2 cellular contexts compared by ENCODE assay signal in genomic region chr2:179180242-179180641, GRCh38.
TF ChIP-seq lines count a peak whose summit lies in the region.

No MANE protein-coding gene starts in this region.

TF ChIP-seq in HepG2, 621 proteins besides CTCF, POLR2A, EP300 and RAD21:
- TF ChIP-seq HNF1A (IDR thresholded peaks at IDR 0.05; ENCODE audit: low read depth): peak; percentile 87
- TF ChIP-seq HNF1A (CRISPR knock-in tag; IDR thresholded peaks at IDR 0.05; ENCODE audit: borderline replicate concordance): peak; percentile 75; the same call in 1 of the 2 replicates
- TF ChIP-seq ZBTB49 (CRISPR knock-in tag; IDR thresholded peaks at IDR 0.05; ENCODE audit: borderline replicate concordance): no peak
- TF ChIP-seq ZNF34 (CRISPR knock-in tag; IDR thresholded peaks at IDR 0.05; ENCODE audit: borderline replicate concordance): 0 out of 2 replicates have a peak, but pooled peaks have one; percentile 48
- TF ChIP-seq ZBTB7B (CRISPR knock-in tag; IDR thresholded peaks at IDR 0.05): no peak
- no peak for TF ChIP-seq SOX13 (IDR thresholded peaks at IDR 0.05)
- peak in 1 of 2 experiments; percentile 83; a peak in 2 of 4 replicates for TF ChIP-seq SOX13 (CRISPR knock-in tag; conservative IDR thresholded peaks at IDR 0.05 in 1 of 2, IDR thresholded peaks at IDR 0.05 in 1 of 2)
- peak; percentile 98 for TF ChIP-seq ZBTB42 (CRISPR knock-in tag; IDR thresholded peaks at IDR 0.05)
- TF ChIP-seq SAP130 (CRISPR knock-in tag; IDR thresholded peaks at IDR 0.05; ENCODE audit: low read depth): 0 out of 2 replicates have a peak, but pooled peaks have one; percentile 17
- TF ChIP-seq FOXA3 (CRISPR knock-in tag; IDR thresholded peaks at IDR 0.05): 0 out of 2 replicates have a peak, but pooled peaks have one; percentile 11
- TF ChIP-seq TFAP4 (IDR thresholded peaks at IDR 0.05; ENCODE audit: borderline replicate concordance, low read depth): peak; percentile 86
- TF ChIP-seq PLRG1 (conservative IDR thresholded peaks at IDR 0.05): no peak
- TF ChIP-seq ZNF761 (CRISPR knock-in tag; conservative IDR thresholded peaks at IDR 0.05): no peak
- peak; percentile 75; the same call in 1 of the 2 replicates for TF ChIP-seq SOX5 (CRISPR knock-in tag; IDR thresholded peaks at IDR 0.05; ENCODE audit: borderline replicate concordance)
- TF ChIP-seq ZFP1 (CRISPR knock-in tag; IDR thresholded peaks at IDR 0.05): peak; percentile 98
- TF ChIP-seq SOX6 (IDR thresholded peaks at IDR 0.05): no peak
- TF ChIP-seq SOX6 (CRISPR knock-in tag; IDR thresholded peaks at IDR 0.05): peak; percentile 62
- no peak for TF ChIP-seq ZNF572 (CRISPR knock-in tag; IDR thresholded peaks at IDR 0.05)
- TF ChIP-seq ZBTB3 (CRISPR knock-in tag; IDR thresholded peaks at IDR 0.05; ENCODE audit: borderline replicate concordance, low read depth): 0 out of 2 replicates have a peak, but pooled peaks have one; percentile 43

TF ChIP-seq in H1, 55 proteins besides CTCF, POLR2A, EP300 and RAD21:
- TF ChIP-seq RFX5 (IDR thresholded peaks at IDR 0.05; ENCODE audit: borderline replicate concordance, low read depth, low read length): no peak
- no peak for TF ChIP-seq SRF (IDR thresholded peaks at IDR 0.05; ENCODE audit: low read depth, low read length)
- TF ChIP-seq NRF1 (IDR thresholded peaks at IDR 0.05; ENCODE audit: low read depth, low read length): no peak
- TF ChIP-seq RXRA (IDR thresholded peaks at IDR 0.05; ENCODE audit: insufficient read depth, low read depth, low read length): no peak
- no peak for TF ChIP-seq GABPA (IDR thresholded peaks at IDR 0.05; ENCODE audit: borderline replicate concordance, insufficient read depth, low read length)
- no peak for TF ChIP-seq POU5F1 (IDR thresholded peaks at IDR 0.05; ENCODE audit: low read depth, low read length)
- TF ChIP-seq KDM4A (IDR thresholded peaks at IDR 0.05; ENCODE audit: low read depth, low read length, severe bottlenecking): no peak
- TF ChIP-seq BACH1 (IDR thresholded peaks at IDR 0.05; ENCODE audit: low read length): no peak
- TF ChIP-seq KDM5A (IDR thresholded peaks at IDR 0.05; ENCODE audit: low read length): no peak
- no peak for TF ChIP-seq TAF7 (optimal IDR thresholded peaks at IDR 0.05; ENCODE audit: borderline replicate concordance, low read depth, low read length)
- TF ChIP-seq CTBP2 (IDR thresholded peaks at IDR 0.05; ENCODE audit: borderline replicate concordance, insufficient read depth, insufficient read length, low read length): no peak
- TF ChIP-seq TAF1 (IDR thresholded peaks at IDR 0.05; ENCODE audit: low read depth, low read length): no peak
- TF ChIP-seq CBX8 (IDR thresholded peaks at IDR 0.05; ENCODE audit: borderline replicate concordance, low read depth, low read length): no peak
- peak; percentile 76; the same call in 1 of the 2 replicates for TF ChIP-seq SP1 (IDR thresholded peaks at IDR 0.05; ENCODE audit: low read depth, low read length)
- TF ChIP-seq RNF2 (IDR thresholded peaks at IDR 0.05; ENCODE audit: borderline replicate concordance, low read depth, low read length, missing control alignments, poor library complexity, severe bottlenecking): no peak
- TF ChIP-seq CHD7 (IDR thresholded peaks at IDR 0.05; ENCODE audit: insufficient replicate concordance, low read length): no peak
- TF ChIP-seq FOSL1 (IDR thresholded peaks at IDR 0.05; ENCODE audit: insufficient read depth, low read depth, low read length): no peak
- peak in 1 of 2 experiments; percentile 78 for TF ChIP-seq BCL11A (IDR thresholded peaks at IDR 0.05; ENCODE audit: low read depth in 2 of 2, low read length in 2 of 2)
- TF ChIP-seq SAP30 (IDR thresholded peaks at IDR 0.05; ENCODE audit: insufficient read depth, insufficient replicate concordance, low read length): no peak
- TF ChIP-seq ZNF274 (IDR thresholded peaks at IDR 0.05; ENCODE audit: borderline replicate concordance, extremely low read depth, low read length): no peak
- TF ChIP-seq GTF2F1 (IDR thresholded peaks at IDR 0.05; ENCODE audit: borderline replicate concordance, low read depth, low read length): no peak
- TF ChIP-seq CHD2 (IDR thresholded peaks at IDR 0.05; ENCODE audit: low read length): peak; percentile 56; the same call in 1 of the 2 replicates
- TF ChIP-seq YY1 (IDR thresholded peaks at IDR 0.05; ENCODE audit: low read depth, low read length): no peak
- TF ChIP-seq CREB1 (IDR thresholded peaks at IDR 0.05): no peak
- TF ChIP-seq POLR2AphosphoS5 (IDR thresholded peaks at IDR 0.05; ENCODE audit: low read depth, low read length): no peak
- no peak for TF ChIP-seq HDAC6 (IDR thresholded peaks at IDR 0.05; ENCODE audit: low read depth, low read length)
- TF ChIP-seq NANOG (IDR thresholded peaks at IDR 0.05; ENCODE audit: insufficient read depth, low read depth, low read length, poor library complexity, severe bottlenecking): peak; percentile 56
- TF ChIP-seq USF2 (IDR thresholded peaks at IDR 0.05; ENCODE audit: low read length): no peak
- peak; percentile 69; the same call in 1 of the 2 replicates for TF ChIP-seq TEAD4 (IDR thresholded peaks at IDR 0.05; ENCODE audit: low read depth, low read length)
- TF ChIP-seq MAFK (IDR thresholded peaks at IDR 0.05; ENCODE audit: low read depth, low read length): no peak
- no peak for TF ChIP-seq TBP (IDR thresholded peaks at IDR 0.05; ENCODE audit: low read depth, low read length)
- TF ChIP-seq SIRT6 (IDR thresholded peaks at IDR 0.05; ENCODE audit: low read length): no peak
- TF ChIP-seq SIN3A (conservative IDR thresholded peaks at IDR 0.05 in 1 of 2, IDR thresholded peaks at IDR 0.05 in 1 of 2; ENCODE audit: low read depth in 1 of 2, low read length in 2 of 2): no peak
- TF ChIP-seq SUZ12 (IDR thresholded peaks at IDR 0.05; ENCODE audit: low read length): no peak
- no peak for TF ChIP-seq KDM1A (IDR thresholded peaks at IDR 0.05; ENCODE audit: borderline replicate concordance, low read length)
- TF ChIP-seq ASH2L (IDR thresholded peaks at IDR 0.05; ENCODE audit: low read length): no peak
- peak; percentile 49; the same call in 1 of the 2 replicates for TF ChIP-seq ATF2 (IDR thresholded peaks at IDR 0.05; ENCODE audit: low read length)
- peak; percentile 97 for TF ChIP-seq TCF12 (IDR thresholded peaks at IDR 0.05; ENCODE audit: low read depth, low read length)
- no peak for TF ChIP-seq CHD1 (IDR thresholded peaks at IDR 0.05; ENCODE audit: low read depth, low read length)
- TF ChIP-seq EGR1 (IDR thresholded peaks at IDR 0.05; ENCODE audit: borderline replicate concordance, low read depth, low read length): no peak
- peak; percentile 4 to 65; a peak in 1 of 4 replicates for TF ChIP-seq HDAC2 (IDR thresholded peaks at IDR 0.05; ENCODE audit: borderline replicate concordance in 1 of 2, low read depth in 2 of 2, low read length in 2 of 2)
- no peak for TF ChIP-seq CBX5 (IDR thresholded peaks at IDR 0.05; ENCODE audit: low read depth, low read length)
